In the genomic region with DNA sequence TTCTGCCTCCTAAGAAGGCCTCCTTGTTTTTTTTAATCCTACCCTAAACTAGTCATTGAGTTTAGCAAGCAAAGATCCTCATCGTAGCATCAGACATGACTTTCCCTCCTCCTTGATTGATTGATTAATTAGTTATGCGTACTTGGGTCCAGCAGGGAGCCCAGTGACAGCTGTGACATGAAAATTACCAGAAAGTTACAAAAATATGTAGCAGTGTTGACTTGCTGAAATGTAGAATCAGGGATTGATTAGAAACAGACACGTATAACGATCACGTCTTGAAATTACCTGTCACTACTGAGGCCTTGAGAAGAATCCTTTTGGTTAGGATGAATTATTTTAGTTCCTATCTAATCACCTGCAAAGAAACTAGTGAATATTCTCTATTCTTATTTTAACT, we compare ENCODE assay signal across 28 cellular contexts.
"Had no signal": no experiment of that assay in that cellular context is flagged by ENCODE, and none has a peak within 500 bp of the region (broad histone marks: within the 10 kb centered on the region; RNA-seq: fewer than 3 reads in every experiment).

No MANE protein-coding gene starts in this region.

- H3K27ac ChIP-seq: colonic mucosa, coronary artery, dorsolateral prefrontal cortex, epithelial cell of prostate, esophagus muscularis mucosa, esophagus squamous epithelium, foreskin keratinocyte, gastrocnemius medialis, gastroesophageal sphincter, heart left ventricle, heart right ventricle, hepatocyte had no signal

- H3K27me3 Mint-ChIP-seq: dendritic cell treated with granulocyte-macrophage colony-stimulating factor and Interleukin-4, amounts not matched to agents 40 ng/mL and 50 ng/mL, for 4 days; effector memory CD8-positive, alpha-beta T cell had no signal

- ATAC-seq: effector memory CD8-positive, alpha-beta T cell; esophagus mucosa; foreskin keratinocyte; gastrocnemius medialis; gastroesophageal sphincter; heart left ventricle; heart right ventricle had no signal

- H3K79me2 ChIP-seq: hepatocyte had no signal

- FAIRE-seq: endometrium, endothelial cell of umbilical vein, frontal cortex had no signal

- H2AFZ ChIP-seq: hepatocyte had no signal

- H3K4me2 ChIP-seq: hepatocyte had no signal

- H3K9me3 Mint-ChIP-seq: dendritic cell treated with granulocyte-macrophage colony-stimulating factor and Interleukin-4, amounts not matched to agents 40 ng/mL and 50 ng/mL, for 4 days; endodermal cell had no signal

- H3K9me3 ChIP-seq: colonic mucosa, esophagus muscularis mucosa, esophagus squamous epithelium, gastrocnemius medialis, gastroesophageal sphincter, heart left ventricle, heart right ventricle had no signal

- H3K4me3 ChIP-seq: colonic mucosa, coronary artery, dorsolateral prefrontal cortex, esophagus muscularis mucosa, esophagus squamous epithelium, gastrocnemius medialis, gastroesophageal sphincter, heart left ventricle, heart right ventricle, hepatocyte had no signal

- H3K36me3 ChIP-seq: colonic mucosa, esophagus muscularis mucosa, esophagus squamous epithelium, gastrocnemius medialis, gastroesophageal sphincter, heart left ventricle, heart right ventricle had no signal

- H3K27me3 ChIP-seq: colonic mucosa, esophagus muscularis mucosa, esophagus squamous epithelium, foreskin keratinocyte, gastrocnemius medialis, gastroesophageal sphincter, heart left ventricle, hepatocyte had no signal

- DNase-seq: colonic mucosa; cortex of kidney; dermis blood vessel endothelial cell; dorsolateral prefrontal cortex; effector CD4-positive, alpha-beta T cell; effector CD8-positive, alpha-beta T cell; effector memory CD4-positive, alpha-beta T cell; effector memory CD8-positive, alpha-beta T cell; endodermal cell; esophagus squamous epithelium; foreskin fibroblast; foreskin keratinocyte; foreskin melanocyte; gastrocnemius medialis; glutamatergic neuron; head of caudate nucleus; heart left ventricle; heart right ventricle had no signal

- H3K27ac Mint-ChIP-seq: dendritic cell treated with granulocyte-macrophage colony-stimulating factor and Interleukin-4, amounts not matched to agents 40 ng/mL and 50 ng/mL, for 4 days; effector memory CD8-positive, alpha-beta T cell; endodermal cell had no signal

- H3K4me3 Mint-ChIP-seq: dendritic cell treated with granulocyte-macrophage colony-stimulating factor and Interleukin-4, amounts not matched to agents 40 ng/mL and 50 ng/mL, for 4 days; effector memory CD8-positive, alpha-beta T cell; endodermal cell had no signal
